ENCODE assay signal across 27 cellular contexts in the genomic region with DNA sequence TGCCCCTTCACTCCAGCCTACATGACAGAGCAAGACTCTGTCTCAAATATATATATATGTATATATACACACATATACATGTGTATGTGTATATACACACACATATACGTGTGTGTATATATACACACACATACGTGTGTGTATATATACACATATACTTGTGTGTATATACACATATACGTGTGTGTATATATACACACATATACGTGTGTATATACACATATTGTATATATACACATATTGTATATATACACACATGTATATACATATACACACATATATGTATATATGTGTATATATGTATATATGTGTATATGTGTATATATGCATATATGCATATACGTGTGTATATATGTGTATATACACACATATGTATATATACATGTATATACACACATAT.
"Had no signal": no experiment of that assay in that cellular context is flagged by ENCODE, and none has a peak within 500 bp of the region (broad histone marks: within the 10 kb centered on the region; RNA-seq: fewer than 3 reads in every experiment).

No MANE protein-coding gene starts in this region.

- FAIRE-seq: urothelium cell line had no signal

- ATAC-seq: stimulated activated effector memory CD8-positive, alpha-beta T cell treated with anti-CD3 and anti-CD28 coated beads, Interleukin-12 subunit alpha, Interleukin-12 subunit beta, amount 100 ng/mL, for 72 hours; stimulated activated memory B cell treated with anti-CD40 and anti-IgM and Interleukin-4, amounts not matched to agents 10 μg/mL and 1 μg/mL and 100 μg/mL, for 72 hours; stimulated activated naive B cell treated with anti-CD40 and anti-IgM and Interleukin-4, amounts not matched to agents 10 μg/mL and 1 μg/mL and 100 μg/mL, for 72 hours; stimulated activated naive CD8-positive, alpha-beta T cell treated with anti-CD3 and anti-CD28 coated beads, Interleukin-15, amount 100 ng/mL, for 72 hours; stimulated activated naive CD8-positive, alpha-beta T cell treated with anti-CD3 and anti-CD28 coated beads, Interleukin-15, Interleukin-2, amounts not matched to agents 100 U/mL and 50 U/mL, for 24 hours; upper lobe of right lung had no signal

- H3K4me3 ChIP-seq: stomach, suprapubic skin, testis, thoracic aorta, thyroid gland, tibial artery, tibial nerve, transverse colon, upper lobe of left lung, upper lobe of right lung, uterus, vagina had no signal

- H3K4me1 ChIP-seq: stomach, suprapubic skin, testis, thyroid gland, tibial artery, tibial nerve, upper lobe of left lung, upper lobe of right lung, uterus, vagina had no signal

- DNase-seq: stimulated activated CD4-positive, alpha-beta T cell treated with anti-CD3 and anti-CD28 coated beads, Interleukin-2, amount 100 ng/mL, for 48 hours; stimulated activated CD4-positive, alpha-beta T cell treated with anti-CD3 and anti-CD28 coated beads, Interleukin-4, amount 100 ng/mL, for 1 hour; stimulated activated CD4-positive, alpha-beta T cell treated with anti-CD3 and anti-CD28 coated beads, Interleukin-4, amount 100 ng/mL, for 24 hours; stimulated activated CD4-positive, alpha-beta T cell treated with anti-CD3 and anti-CD28 coated beads, Interleukin-4, amount 100 ng/mL, for 4 hours; stimulated activated CD8-positive, alpha-beta memory T cell treated with anti-CD3 and anti-CD28 coated beads, Interleukin-4, amount 100 ng/mL, for 48 hours; stimulated activated naive B cell treated with anti-CD40 and anti-IgM and Interleukin-4, amounts not matched to agents 10 μg/mL and 1 μg/mL and 100 μg/mL, for 72 hours; stimulated activated naive CD4-positive, alpha-beta T cell; stimulated activated naive CD4-positive, alpha-beta T cell treated with Interleukin-2 at 50 U/mL for 16 hours; stimulated activated naive CD8-positive, alpha-beta T cell treated with anti-CD3 and anti-CD28 coated beads, Interleukin-15, amount 100 ng/mL, for 72 hours; stimulated activated naive CD8-positive, alpha-beta T cell treated with anti-CD3 and anti-CD28 coated beads, Interleukin-15, Interleukin-2, amounts not matched to agents 100 U/mL and 50 U/mL, for 24 hours; stomach; substantia nigra; testis; thyroid gland; tibial artery; transverse colon; trophoblast cell; upper lobe of left lung; upper lobe of right lung; uterus had no signal

- H3K9me3 ChIP-seq: stomach, suprapubic skin, testis, thoracic aorta, thyroid gland, tibial artery, tibial nerve, transverse colon, upper lobe of left lung, upper lobe of right lung, uterus, vagina had no signal

- H3K36me3 ChIP-seq: stomach, suprapubic skin, thoracic aorta, thyroid gland, tibial artery, tibial nerve, transverse colon, upper lobe of left lung, upper lobe of right lung, uterus, vagina had no signal

- H3K27me3 ChIP-seq: stomach, suprapubic skin, testis, thyroid gland, tibial artery, tibial nerve, transverse colon, upper lobe of left lung, upper lobe of right lung, uterus, vagina had no signal

- H3K27ac ChIP-seq: stomach, suprapubic skin, testis, thoracic aorta, thyroid gland, tibial artery, tibial nerve, transverse colon, upper lobe of left lung, upper lobe of right lung, uterus, vagina had no signal
